ENCODE assay signal across 19 cellular contexts in genomic region chr1:95953668-95954067, GRCh38.
"Had no signal": no experiment of that assay in that cellular context is flagged by ENCODE, and none has a peak within 500 bp of the region (broad histone marks: within the 10 kb centered on the region; RNA-seq: fewer than 3 reads in every experiment).

No MANE protein-coding gene starts in this region.

- H3K36me3 Mint-ChIP-seq: activated naive CD8-positive, alpha-beta T cell treated with anti-CD3 and anti-CD28 coated beads, Interleukin-2, amount 10 ng/mL, durations not matched to agents 7 days and 5 days had no signal

- H3K4me3 Mint-ChIP-seq: activated naive CD4-positive, alpha-beta T cell treated with anti-CD3 and anti-CD28 coated beads for 36 hours; activated naive CD8-positive, alpha-beta T cell treated with anti-CD3 and anti-CD28 coated beads, Interleukin-2, amount 10 ng/mL, durations not matched to agents 7 days and 5 days; activated T-helper 1 cell treated with anti-CD3 and anti-CD28 coated beads, Interleukin-12 subunit alpha, Interleukin-12 subunit beta, Interleukin-2, Interleukin-4 antibody, amounts not matched to agents 30 ng/mL and 10 ng/mL and 1 ng/mL, durations not matched to agents 14 hours and 24 hours and 36 hours; endodermal cell; natural killer cell treated with Interleukin-12 subunit alpha and Interleukin-12 subunit beta and Interleukin-15 and Interleukin-18, amount 100 ng/mL, for 72 hours had no signal

- DNase-seq: activated CD4-positive, alpha-beta T cell treated with anti-CD3 and anti-CD28 coated beads for 4 hours; activated CD4-positive, alpha-beta T cell treated with anti-CD3 and anti-CD28 coated beads, Interleukin-2, amount 50 U/mL, for 48 hours; activated CD8-positive, alpha-beta memory T cell treated with anti-CD3 and anti-CD28 coated beads, Interleukin-2, amount 50 U/mL, for 4 hours; activated effector memory CD4-positive, alpha-beta T cell treated with anti-CD3 and anti-CD28 coated beads, Interleukin-2, amount 50 U/mL, for 16 hours; activated naive CD4-positive, alpha-beta T cell treated with anti-CD3 and anti-CD28 coated beads for 36 hours; activated naive CD8-positive, alpha-beta T cell treated with anti-CD3 and anti-CD28 coated beads, Interleukin-2, amount 10 ng/mL, durations not matched to agents 7 days and 5 days; activated T-cell treated with anti-CD3 and anti-CD28 coated beads, Interleukin-2, amount 50 U/mL, for 1 hour; central memory CD4-positive, alpha-beta T cell; left ventricle myocardium inferior; stimulated activated CD4-positive, alpha-beta T cell treated with anti-CD3 and anti-CD28 coated beads, Interleukin-12 subunit alpha, Interleukin-12 subunit beta, amount 100 ng/mL, for 4 hours; stimulated activated CD4-positive, alpha-beta T cell treated with anti-CD3 and anti-CD28 coated beads, Interleukin-4, amount 100 ng/mL, for 1 hour; stimulated activated naive CD8-positive, alpha-beta T cell treated with anti-CD3 and anti-CD28 coated beads, Interleukin-15, Interleukin-2, amounts not matched to agents 100 U/mL and 50 U/mL, for 24 hours; testis; transverse colon had no signal

- H3K27me3 Mint-ChIP-seq: activated naive CD8-positive, alpha-beta T cell treated with anti-CD3 and anti-CD28 coated beads, Interleukin-2, amount 10 ng/mL, durations not matched to agents 7 days and 5 days; natural killer cell treated with Interleukin-12 subunit alpha and Interleukin-12 subunit beta and Interleukin-15 and Interleukin-18, amount 100 ng/mL, for 72 hours had no signal

- ATAC-seq: mucosa of descending colon; natural killer cell treated with Interleukin-12 subunit alpha and Interleukin-12 subunit beta and Interleukin-15 and Interleukin-18, amount 100 ng/mL, for 72 hours; sciatic nerve; stimulated activated naive CD8-positive, alpha-beta T cell treated with anti-CD3 and anti-CD28 coated beads, Interleukin-15, Interleukin-2, amounts not matched to agents 100 U/mL and 50 U/mL, for 24 hours had no signal

- H3K27ac Mint-ChIP-seq: activated naive CD4-positive, alpha-beta T cell treated with anti-CD3 and anti-CD28 coated beads for 36 hours; activated naive CD8-positive, alpha-beta T cell treated with anti-CD3 and anti-CD28 coated beads, Interleukin-2, amount 10 ng/mL, durations not matched to agents 7 days and 5 days; activated T-helper 1 cell treated with anti-CD3 and anti-CD28 coated beads, Interleukin-12 subunit alpha, Interleukin-12 subunit beta, Interleukin-2, Interleukin-4 antibody, amounts not matched to agents 30 ng/mL and 10 ng/mL and 1 ng/mL, durations not matched to agents 14 hours and 24 hours and 36 hours; endodermal cell; natural killer cell treated with Interleukin-12 subunit alpha and Interleukin-12 subunit beta and Interleukin-15 and Interleukin-18, amount 100 ng/mL, for 72 hours had no signal
